ENCODE assay signal across 9 cellular contexts in genomic region chr2:54666131-54666637, GRCh38. TPM values are rescaled to one million over a fixed set of nuclear protein-coding genes. Genes with fewer than 3 reads are reported as not detected.
DNase-seq lines count a peak whose midpoint lies in the region; ATAC-seq and TF ChIP-seq lines count a peak whose summit lies in the region.
"Had no signal": no experiment of that assay in that cellular context is flagged by ENCODE, and none has a peak within 500 bp of the region (broad histone marks: within the 10 kb centered on the region; RNA-seq: fewer than 3 reads in every experiment).

No MANE protein-coding gene starts in this region.

- no peak for TF ChIP-seq CTCF in AG09309 (IDR thresholded peaks at IDR 0.05; ENCODE audit: control insufficient read depth, insufficient read depth, low read depth, low read length, missing control alignments)
- TF ChIP-seq CTCF in Peyer's patch (IDR thresholded peaks at IDR 0.05), result no peak
- no peak for TF ChIP-seq CTCF in esophagus squamous epithelium (IDR thresholded peaks at IDR 0.05)

- intact Hi-C loops in esophagus squamous epithelium (cut with DNase I), result no loop called here

- POLR2A ChIA-PET in naive thymus-derived CD8-positive, alpha-beta T cell (lab: Charles Lee), result interaction anchor here (0.6 kb wide), 1 partner anchor 873 kb away, joined by 3 read pairs; no protein-coding TSS in a partner anchor

- H3K4me1 Mint-ChIP-seq in naive thymus-derived CD8-positive, alpha-beta T cell, result peaks cover 5 to 10% (median 9%) of the 10 kb centered on the region in 4 donors
- H3K4me1 Mint-ChIP-seq in activated T-cell treated with anti-CD3 and anti-CD28 coated beads, Interleukin-2, amount 50 U/mL, for 24 hours (ENCODE audit: low read depth), result peaks cover 7% of the 10 kb centered on the region

- DNase-seq in AG09309 (ENCODE audit: low read depth), result peak; percentile 49
- no peak for DNase-seq in Peyer's patch
- DNase-seq in esophagus squamous epithelium (lab: John Stamatoyannopoulos, UW), result no peak
- no peak for DNase-seq in naive thymus-derived CD8-positive, alpha-beta T cell
- DNase-seq in stimulated activated CD4-positive, alpha-beta T cell treated with anti-CD3 and anti-CD28 coated beads, Interleukin-4, amount 100 ng/mL, for 24 hours, result no peak
- DNase-seq in activated CD8-positive, alpha-beta memory T cell treated with anti-CD3 and anti-CD28 coated beads, Interleukin-2, amount 50 U/mL, for 48 hours, result no peak
- DNase-seq in activated T-cell treated with anti-CD3 and anti-CD28 coated beads, Interleukin-2, amount 50 U/mL, for 24 hours, result no peak
- no peak for DNase-seq in cortex of kidney (lab: John Stamatoyannopoulos, UW)

- H3K4me3 Mint-ChIP-seq in naive thymus-derived CD8-positive, alpha-beta T cell, result no peak overlapping the region
- H3K4me3 Mint-ChIP-seq in activated T-cell treated with anti-CD3 and anti-CD28 coated beads, Interleukin-2, amount 50 U/mL, for 24 hours, result no peak overlapping the region
- H3K4me3 Mint-ChIP-seq: GM23338 had no signal

- peaks cover 0 to 85% (median 0%) of the 10 kb centered on the region in 3 donors for H3K36me3 ChIP-seq in Peyer's patch
- peaks cover 6 to 82% (median 13%) of the 10 kb centered on the region in 3 donors for H3K36me3 ChIP-seq in esophagus squamous epithelium

- H3K9me3 ChIP-seq in Peyer's patch, result no peaks in the 10 kb centered on the region
- no peaks in the 10 kb centered on the region for H3K9me3 ChIP-seq in esophagus squamous epithelium

- no peaks in the 10 kb centered on the region for H3K9me3 Mint-ChIP-seq in naive thymus-derived CD8-positive, alpha-beta T cell
- no peaks in the 10 kb centered on the region for H3K9me3 Mint-ChIP-seq in activated T-cell treated with anti-CD3 and anti-CD28 coated beads, Interleukin-2, amount 50 U/mL, for 24 hours
- H3K9me3 Mint-ChIP-seq: GM23338 had no signal

- peak overlapping the region in 7 of 10 donors; percentile 31 to 84 (median 71) for H3K27ac Mint-ChIP-seq in naive thymus-derived CD8-positive, alpha-beta T cell
- H3K27ac Mint-ChIP-seq in activated T-cell treated with anti-CD3 and anti-CD28 coated beads, Interleukin-2, amount 50 U/mL, for 24 hours, result no peak overlapping the region

- H3K27ac ChIP-seq in Peyer's patch, result peak overlapping the region; percentile 35 to 65 (median 47)
- H3K27ac ChIP-seq in esophagus squamous epithelium, result peak overlapping the region; percentile 72 to 96 (median 86)

- ATAC-seq in naive thymus-derived CD8-positive, alpha-beta T cell, result no peak

- H3K36me3 Mint-ChIP-seq in naive thymus-derived CD8-positive, alpha-beta T cell, result peaks cover 14 to 97% (median 29%) of the 10 kb centered on the region in 3 donors
- H3K36me3 Mint-ChIP-seq in activated T-cell treated with anti-CD3 and anti-CD28 coated beads, Interleukin-2, amount 50 U/mL, for 24 hours (ENCODE audit: low read depth), result peaks cover 93% of the 10 kb centered on the region

- TF ChIP-seq POLR2A in Peyer's patch (IDR thresholded peaks at IDR 0.05), result no peak
- no peak for TF ChIP-seq POLR2A in esophagus squamous epithelium (IDR thresholded peaks at IDR 0.05)

- H3K27me3 Mint-ChIP-seq in naive thymus-derived CD8-positive, alpha-beta T cell, result no peaks in the 10 kb centered on the region
- no peaks in the 10 kb centered on the region for H3K27me3 Mint-ChIP-seq in activated T-cell treated with anti-CD3 and anti-CD28 coated beads, Interleukin-2, amount 50 U/mL, for 24 hours

- peaks cover 0 to 6% (median 2%) of the 10 kb centered on the region in 4 donors for H3K4me1 ChIP-seq in Peyer's patch
- H3K4me1 ChIP-seq in esophagus squamous epithelium, result peaks cover 30 to 64% (median 47%) of the 10 kb centered on the region in 3 donors

- H3K27me3 ChIP-seq in Peyer's patch, result no peaks in the 10 kb centered on the region
- H3K27me3 ChIP-seq in esophagus squamous epithelium, result no peaks in the 10 kb centered on the region

- H3K4me3 ChIP-seq in AG09309 (ENCODE audit: control insufficient read depth, low read depth, low read length) (no peak overlapping the region), Peyer's patch (no peak overlapping the region), esophagus squamous epithelium (no peak overlapping the region)
- H3K4me3 ChIP-seq: GM23338 had no signal

- 0 to 8% methylated on average over 3 of the region's 3 CpGs for WGBS in esophagus squamous epithelium, 2 donors

RNA-seq across cellular contexts. Expression of gene EML6, which starts 57.3 kb away (rescaled TPM):
- total RNA-seq in Peyer's patch (10 to 100 TPM in 1 of 4 donors, 1 to 10 TPM in 3; 5.9 to 11.0 (median 7.9) TPM), esophagus squamous epithelium (1 to 10 TPM; 1.2 to 4.4 (median 3.1) TPM)
- total RNA-seq in naive thymus-derived CD8-positive, alpha-beta T cell, result 1 to 10 TPM; 1.4 to 3.3 TPM
- under 1 TPM in 1 of 3 donors, not detected in 2; 0.03 TPM for polyA plus RNA-seq in naive thymus-derived CD8-positive, alpha-beta T cell
